ENCODE assay signal across 8 cellular contexts in genomic region chr1:114716304-114717158, GRCh38. TPM values are rescaled to one million over a fixed set of nuclear protein-coding genes. Genes with fewer than 3 reads are reported as not detected.
DNase-seq lines count a peak whose midpoint lies in the region; TF ChIP-seq lines count a peak whose summit lies in the region.

TSS of gene NRAS (minus strand) at chr1:114716771. CDS start at chr1:114716160, 611 bp downstream.

- H3K27me3 Mint-ChIP-seq in HFFc6 (ENCODE audit: insufficient read depth), result no peaks in the 10 kb centered on the region; the same call in 1 of the 2 replicates
- H3K27me3 Mint-ChIP-seq in activated naive CD4-positive, alpha-beta T cell treated with anti-CD3 and anti-CD28 coated beads, Interleukin-2, amount 10 ng/mL, durations not matched to agents 7 days and 5 days, result no peaks in the 10 kb centered on the region

- peaks cover 72% of the 10 kb centered on the region for H3K36me3 Mint-ChIP-seq in HFFc6 (ENCODE audit: low read depth)
- peaks cover 69% of the 10 kb centered on the region for H3K36me3 Mint-ChIP-seq in activated naive CD4-positive, alpha-beta T cell treated with anti-CD3 and anti-CD28 coated beads, Interleukin-2, amount 10 ng/mL, durations not matched to agents 7 days and 5 days

- CTCF ChIA-PET in activated naive CD4-positive, alpha-beta T cell treated with anti-CD3 and anti-CD28 coated beads, Interleukin-2, amount 10 ng/mL, durations not matched to agents 7 days and 5 days (lab: Charles Lee), result interaction anchor here (0.8 to 1.6 kb wide), 5 partner anchors 45 to 738 kb away, joined by 3 to 6 read pairs (median 4); partner anchors contain the start of genes DENND2C, OLFML3 and SIKE1

- H3K27ac Mint-ChIP-seq in HFFc6, result peak within 1 kb of the TSS; percentile 99
- peak within 1 kb of the TSS; percentile 99 for H3K27ac Mint-ChIP-seq in activated naive CD4-positive, alpha-beta T cell treated with anti-CD3 and anti-CD28 coated beads, Interleukin-2, amount 10 ng/mL, durations not matched to agents 7 days and 5 days

- DNase-seq in GM06990 (ENCODE audit: extremely low read depth, insufficient read length) (peak; percentile 92), HFFc6 (peak; percentile 84), NAMALWA (ENCODE audit: low spot score) (peak; percentile 95), SK-N-MC (ENCODE audit: low read depth, low spot score) (peak; percentile 48), germinal center (ENCODE audit: low spot score) (peak; percentile 94), non-pigmented ciliary epithelial cell (ENCODE audit: low read depth) (peak; percentile 55), substantia nigra (lab: John Stamatoyannopoulos, UW) (peak; percentile 44 to 94 (median 87))
- DNase-seq in activated naive CD4-positive, alpha-beta T cell treated with anti-CD3 and anti-CD28 coated beads, Interleukin-2, amount 10 ng/mL, durations not matched to agents 7 days and 5 days, result peak; percentile 97

- H3K4me3 ChIP-seq in GM06990 (replicated peaks; ENCODE audit: low read depth, low read length) (peak within 1 kb of the TSS; percentile 96), SK-N-MC (peak within 1 kb of the TSS; percentile 99)

- H3K27me3 ChIP-seq in GM06990 (replicated peaks; ENCODE audit: control insufficient read depth, insufficient read depth, low read length), result no peaks in the 10 kb centered on the region

- H3K9ac ChIP-seq in SK-N-MC (ENCODE audit: insufficient read length), result peak within 1 kb of the TSS; percentile 99

- no peak for TF ChIP-seq CTCF in GM06990 (IDR thresholded peaks at IDR 0.05; ENCODE audit: insufficient read depth, low read length, poor library complexity, severe bottlenecking)
- TF ChIP-seq CTCF in HFFc6 (IDR thresholded peaks at IDR 0.05), result no peak

- H3K9me3 ChIP-seq in SK-N-MC (ENCODE audit: low read depth, low read length), result no peaks in the 10 kb centered on the region

- H3K9me3 Mint-ChIP-seq in HFFc6, result no peaks in the 10 kb centered on the region
- no peaks in the 10 kb centered on the region for H3K9me3 Mint-ChIP-seq in activated naive CD4-positive, alpha-beta T cell treated with anti-CD3 and anti-CD28 coated beads, Interleukin-2, amount 10 ng/mL, durations not matched to agents 7 days and 5 days

- peaks cover 15% of the 10 kb centered on the region for H3K36me3 ChIP-seq in GM06990 (ENCODE audit: control insufficient read depth, insufficient read depth, low read length)
- H3K36me3 ChIP-seq in SK-N-MC (ENCODE audit: insufficient read depth, low read length), result peaks cover 84% of the 10 kb centered on the region

- H3K4me3 Mint-ChIP-seq in HFFc6, result peak within 1 kb of the TSS; percentile 99
- H3K4me3 Mint-ChIP-seq in activated naive CD4-positive, alpha-beta T cell treated with anti-CD3 and anti-CD28 coated beads, Interleukin-2, amount 10 ng/mL, durations not matched to agents 7 days and 5 days, result peak within 1 kb of the TSS; percentile 99

- H3K4me1 Mint-ChIP-seq in HFFc6 (ENCODE audit: low read depth), result peaks cover 50% of the 10 kb centered on the region
- H3K4me1 Mint-ChIP-seq in activated naive CD4-positive, alpha-beta T cell treated with anti-CD3 and anti-CD28 coated beads, Interleukin-2, amount 10 ng/mL, durations not matched to agents 7 days and 5 days, result peaks cover 24% of the 10 kb centered on the region

- H3K27ac ChIP-seq in SK-N-MC, result peak within 1 kb of the TSS; percentile 94
- peak within 1 kb of the TSS; percentile 74 for H3K27ac ChIP-seq in substantia nigra (ENCODE audit: low read depth, low read length, poor library complexity, severe bottlenecking)

RNA-seq across cellular contexts. Expression of gene NRAS, which starts in this region (rescaled TPM):
- total RNA-seq in HFFc6 (2021; fragmentation: NEBNext Ultra II Directional; extraction: Animal tissue kit (Norgen Biotek cat#: 25700)), result 10 to 100 TPM; 38.9 to 60.1 (median 49.8) TPM

Comparison
In these comparisons a context has a peak if more than half of its experiments do, and no peak if none do; other contexts are left out.
1. Peak in every context shown above with its lines: DNase-seq, H3K4me3 ChIP-seq and H3K27ac ChIP-seq.